8 cellular contexts compared by ENCODE assay signal in the genomic region with DNA sequence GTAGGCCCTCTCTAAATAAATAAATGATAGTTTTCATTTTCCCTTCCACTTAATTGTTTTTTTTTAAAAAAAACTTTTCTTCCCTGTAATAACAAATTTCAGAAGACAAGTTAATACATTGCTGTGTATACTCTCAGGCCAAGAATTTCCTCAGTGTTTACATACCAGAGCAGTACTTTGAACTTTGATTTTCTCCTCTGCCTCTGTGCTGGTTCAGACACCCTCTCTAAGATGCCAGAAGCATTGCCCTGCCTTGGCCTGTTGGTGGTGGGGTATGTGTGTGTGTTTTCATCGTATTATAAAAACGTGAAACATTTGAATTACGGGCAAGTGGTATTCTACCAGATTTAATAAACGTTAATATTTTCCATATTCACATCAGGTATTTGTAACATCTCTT.
A peak's percentile ranks its signal among the peaks of the same experiment; 100 is the strongest.
DNase-seq lines count a peak whose midpoint lies in the region; ATAC-seq and TF ChIP-seq lines count a peak whose summit lies in the region.

No MANE protein-coding gene starts in this region.

- no peak for DNase-seq in left ventricle myocardium inferior
- no peak for DNase-seq in right cardiac atrium
- DNase-seq in body of pancreas: peak in 2 of 4 donors; percentile 31 to 47
- DNase-seq in mucosa of gallbladder (ENCODE audit: low spot score): peak; percentile 64
- no peak for DNase-seq in vagina (ENCODE audit: extremely low spot score in 2 of 2)
- no peak for DNase-seq in GM19240 (ENCODE audit: insufficient read length, low spot score)
- DNase-seq in NCI-H82 (lab: John Stamatoyannopoulos, UW): no peak

- H3K27ac ChIP-seq in left ventricle myocardium inferior (replicated peaks): peak overlapping the region; percentile 79
- no peak overlapping the region for H3K27ac ChIP-seq in right cardiac atrium (ENCODE audit: low read length)
- H3K27ac ChIP-seq in body of pancreas: peak overlapping the region in 3 of 4 donors; percentile 64 to 81 (median 77)
- H3K27ac ChIP-seq in vagina: peak overlapping the region; percentile 94

- ATAC-seq in right cardiac atrium: no peak
- peak; percentile 51 for ATAC-seq in body of pancreas
- no peak for ATAC-seq in GM18511 (IDR thresholded peaks at IDR 0.05; ENCODE audit: unreplicated experiment)

- no peaks in the 10 kb centered on the region for H3K36me3 ChIP-seq in left ventricle myocardium inferior
- H3K36me3 ChIP-seq in body of pancreas (replicated peaks in 1 of 2; ENCODE audit: insufficient read depth in 1 of 2, low read depth in 2 of 2): no peaks in the 10 kb centered on the region
- no peaks in the 10 kb centered on the region for H3K36me3 ChIP-seq in vagina

- H3K27me3 ChIP-seq in left ventricle myocardium inferior (ENCODE audit: low read depth) (no peaks in the 10 kb centered on the region), right cardiac atrium (ENCODE audit: control insufficient read depth, insufficient read depth) (no peaks in the 10 kb centered on the region), body of pancreas (no peaks in the 10 kb centered on the region), vagina (no peaks in the 10 kb centered on the region)

- intact Hi-C loops in left ventricle myocardium inferior (cut with micrococcal nuclease) (no loop called here), right cardiac atrium (cut with DNase I) (no loop called here), body of pancreas (cut with DNase I) (no loop called here), vagina (cut with DNase I) (no loop called here)

- WGBS in right cardiac atrium: 71% methylated on average over 4 of the region's 4 CpGs
- 19 to 21% methylated on average over 4 of the region's 4 CpGs for WGBS in body of pancreas, 2 donors

- TF ChIP-seq CTCF in left ventricle myocardium inferior (IDR thresholded peaks at IDR 0.05; ENCODE audit: borderline replicate concordance) (no peak), body of pancreas (IDR thresholded peaks at IDR 0.05) (peak in 4 of 7 experiments; percentile 26 to 32 (median 30)), vagina (IDR thresholded peaks at IDR 0.05) (no peak)

- H3K4me1 ChIP-seq in left ventricle myocardium inferior (peaks cover 93% of the 10 kb centered on the region), right cardiac atrium (ENCODE audit: control insufficient read depth, insufficient read depth, low read length) (peaks cover 34% of the 10 kb centered on the region), body of pancreas (peaks cover 100% of the 10 kb centered on the region), vagina (peaks cover 99% of the 10 kb centered on the region)

- H3K4me3 ChIP-seq in left ventricle myocardium inferior (no peak overlapping the region), right cardiac atrium (ENCODE audit: low read length) (no peak overlapping the region), body of pancreas (no peak overlapping the region), vagina (no peak overlapping the region)

- TF ChIP-seq POLR2A in body of pancreas (IDR thresholded peaks at IDR 0.05): no peak
- no peak for TF ChIP-seq POLR2A in vagina (IDR thresholded peaks at IDR 0.05)

- H3K9me3 ChIP-seq in left ventricle myocardium inferior (replicated peaks) (no peaks in the 10 kb centered on the region), right cardiac atrium (ENCODE audit: control insufficient read depth, low read length) (no peaks in the 10 kb centered on the region), body of pancreas (no peaks in the 10 kb centered on the region), vagina (no peaks in the 10 kb centered on the region)

Comparison
In these comparisons a context has a peak if more than half of its experiments do, and no peak if none do; other contexts are left out.
1. CTCF ChIP-seq: peak in body of pancreas (4 of 7); none in left ventricle myocardium inferior (single experiment) and vagina (0 of 3).